18 cellular contexts compared by ENCODE assay signal in the genomic region with DNA sequence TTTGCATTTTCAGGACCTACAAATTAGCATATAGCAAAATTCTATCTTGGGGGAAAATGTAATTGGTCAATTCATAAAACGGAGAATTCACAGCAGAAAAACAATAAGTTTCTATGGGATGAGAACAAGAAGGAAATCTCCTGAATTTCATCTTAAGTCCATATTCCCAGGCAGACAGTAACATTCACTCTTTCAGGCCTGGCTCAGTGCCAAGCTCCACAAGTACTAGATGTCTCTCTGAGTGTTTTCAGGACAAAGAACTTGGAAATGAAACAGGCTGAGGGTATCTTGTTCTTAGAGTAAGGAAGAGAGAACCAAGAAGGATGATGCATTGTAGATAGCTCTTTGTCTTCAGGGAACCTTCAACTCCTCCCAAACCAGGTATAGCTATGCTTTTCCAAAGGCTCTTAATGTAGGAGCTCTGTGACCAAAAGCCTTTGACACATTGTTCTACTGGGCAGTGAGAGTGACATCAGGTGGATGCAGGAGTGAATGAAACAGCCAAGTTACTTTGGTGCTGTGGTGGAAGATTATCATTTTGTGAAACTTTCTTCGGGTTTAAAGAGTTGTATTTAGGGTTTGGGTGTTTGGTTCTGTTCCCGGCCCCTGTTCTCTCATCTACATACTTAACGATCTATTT.
DNase-seq lines count a peak whose midpoint lies in the region; ATAC-seq, FAIRE-seq and TF ChIP-seq lines count a peak whose summit lies in the region.
"Had no signal": no experiment of that assay in that cellular context is flagged by ENCODE, and none has a peak within 500 bp of the region (broad histone marks: within the 10 kb centered on the region; RNA-seq: fewer than 3 reads in every experiment).

No MANE protein-coding gene starts in this region.

- intact Hi-C loops in K562 (cut with micrococcal nuclease) (no loop called here), spleen (cut with DNase I; ENCODE audit: low total_unique reads) (no loop called here)

- H3K27me3 ChIP-seq in K562 (ENCODE audit: control insufficient read depth in 2 of 2, insufficient read depth in 2 of 2, low read length in 2 of 2) (no peaks in the 10 kb centered on the region), mesendoderm (ENCODE audit: insufficient read depth, low read length, poor library complexity) (no peaks in the 10 kb centered on the region), spleen (replicated peaks in 1 of 7) (no peaks in the 10 kb centered on the region)
- H3K27me3 ChIP-seq: esophagus squamous epithelium had no signal

- TF ChIP-seq EP300 in K562 (IDR thresholded peaks at IDR 0.05; ENCODE audit: low read length), result no peak

- no peak for TF ChIP-seq POLR2A in K562 (conservative IDR thresholded peaks at IDR 0.05)
- TF ChIP-seq POLR2A in spleen (IDR thresholded peaks at IDR 0.05), result no peak

- DNase-seq in NCI-H1417 (lab: John Stamatoyannopoulos, UW) (peak; percentile 30 to 49 (median 34)), NCI-H1417 treated with DMSO at 0.1 percent for 48 hours (lab: John Stamatoyannopoulos, UW) (no peak), LNCaP clone FGC (ENCODE audit: low read depth) (no peak), K562 (ENCODE audit: extremely low read depth in 1 of 4, low spot score in 3 of 4) (no peak), mesendoderm (peak; percentile 12), RKO (ENCODE audit: low spot score) (no peak), spleen (no peak)
- DNase-seq: activated gamma-delta T cell treated with Interleukin-2 at 50 U/mL for 16 hours; esophagus squamous epithelium; left colon; naive thymus-derived CD4-positive, alpha-beta T cell; NCI-H187; WERI-Rb-1 had no signal

- POLR2A ChIA-PET in K562 (lab: Yijun Ruan, JAX), result no interaction called here

- no peak overlapping the region for H3K27ac ChIP-seq in K562 (ENCODE audit: extremely low read depth, low read depth, low read length)
- no peak overlapping the region for H3K27ac ChIP-seq in mesendoderm (ENCODE audit: low read depth, low read length)
- no peak overlapping the region for H3K27ac ChIP-seq in spleen
- H3K27ac ChIP-seq: A549, HL-60, KMS-11, WERI-Rb-1 had no signal

- no peaks in the 10 kb centered on the region for H3K9me1 ChIP-seq in K562 (ENCODE audit: control insufficient read depth, insufficient read depth, low read length)

- H3K4me1 ChIP-seq in K562 (replicated peaks in 1 of 2; ENCODE audit: control insufficient read depth in 2 of 2, insufficient read depth in 2 of 2, low read length in 2 of 2) (no peaks in the 10 kb centered on the region), mesendoderm (ENCODE audit: control insufficient read depth, low read depth, low read length) (no peaks in the 10 kb centered on the region), spleen (no peaks in the 10 kb centered on the region)
- H3K4me1 ChIP-seq: A549 had no signal

- H2BK15ac ChIP-seq in mesendoderm (replicated peaks; ENCODE audit: low read depth), result no peak overlapping the region

- no peak overlapping the region for H3K4me3 ChIP-seq in LNCaP clone FGC (ENCODE audit: low read depth, low read length)
- H3K4me3 ChIP-seq in K562, result no peak overlapping the region
- no peak overlapping the region for H3K4me3 ChIP-seq in mesendoderm (ENCODE audit: low read length)
- no peak overlapping the region for H3K4me3 ChIP-seq in spleen
- H3K4me3 ChIP-seq: A549, esophagus squamous epithelium had no signal

- no peak overlapping the region for H3K18ac ChIP-seq in mesendoderm (ENCODE audit: low read length)

- no peak overlapping the region for H2AFZ ChIP-seq in K562 (ENCODE audit: low read depth, low read length)

- H3K4me2 ChIP-seq in K562 (ENCODE audit: insufficient read depth, low read length), result no peak overlapping the region
- no peak overlapping the region for H3K4me2 ChIP-seq in mesendoderm (ENCODE audit: low read length)
- H3K4me2 ChIP-seq: A549, KMS-11 had no signal

- ATAC-seq in K562 (no peak), GM21619 (IDR thresholded peaks at IDR 0.05; ENCODE audit: unreplicated experiment) (no peak)
- ATAC-seq: A549; left colon; naive thymus-derived CD4-positive, alpha-beta T cell had no signal

- WGBS in K562 (ENCODE audit: insufficient coverage, low coverage, missing lambda C conversion rate), result 0% methylated on average over 4 of the region's 4 CpGs
- no CpG with 5 or more reads among the region's 4 CpGs for WGBS in mesendoderm (ENCODE audit: extremely low coverage, insufficient coverage, low lambda C conversion rate)
- 81 to 89% (median 84%) methylated on average over 4 of the region's 4 CpGs for WGBS in spleen, 5 donors

- no peak overlapping the region for H2AK5ac ChIP-seq in mesendoderm (ENCODE audit: low read length)

- no peak overlapping the region for H3K23ac ChIP-seq in mesendoderm (ENCODE audit: low read length)

- H3K9me3 ChIP-seq in K562 (replicated peaks; ENCODE audit: control insufficient read depth, insufficient read depth, low read depth, low read length) (no peaks in the 10 kb centered on the region), spleen (peaks cover 0 to 13% (median 8%) of the 10 kb centered on the region in 8 donors)
- H3K9me3 ChIP-seq: esophagus squamous epithelium had no signal

- TF ChIP-seq RAD21 in K562 (CRISPR knock-in tag; conservative IDR thresholded peaks at IDR 0.05 in 1 of 2, IDR thresholded peaks at IDR 0.05 in 1 of 2), result no peak

- no peaks in the 10 kb centered on the region for H3K79me1 ChIP-seq in mesendoderm (ENCODE audit: low read length)

- H3K9ac ChIP-seq in K562 (ENCODE audit: insufficient read depth in 1 of 2, low read depth in 2 of 2, low read length in 2 of 2) (no peak overlapping the region), mesendoderm (ENCODE audit: low read length) (no peak overlapping the region)
- H3K9ac ChIP-seq: KMS-11 had no signal

- no peak overlapping the region for H2BK120ac ChIP-seq in mesendoderm (ENCODE audit: low read depth, low read length)

- H3K36me3 ChIP-seq in K562 (ENCODE audit: control insufficient read depth, insufficient read depth, low read length) (no peaks in the 10 kb centered on the region), mesendoderm (ENCODE audit: control insufficient read depth, insufficient read depth, low read length) (no peaks in the 10 kb centered on the region), spleen (no peaks in the 10 kb centered on the region)
- H3K36me3 ChIP-seq: esophagus squamous epithelium, WERI-Rb-1 had no signal

- no peaks in the 10 kb centered on the region for H4K20me1 ChIP-seq in K562 (replicated peaks; ENCODE audit: control insufficient read depth, insufficient read depth, low read length)

- H4K5ac ChIP-seq in mesendoderm (ENCODE audit: low read length), result no peak overlapping the region

- no peak overlapping the region for H4K8ac ChIP-seq in mesendoderm (ENCODE audit: low read depth, low read length)

- H3K56ac ChIP-seq in mesendoderm (ENCODE audit: low read length), result no peak overlapping the region

- H3K4ac ChIP-seq in mesendoderm (ENCODE audit: low read depth, low read length), result no peak overlapping the region

- CTCF ChIA-PET in K562 (lab: Yijun Ruan, JAX; ENCODE audit: low intra/inter-chr PET ratio), result no interaction called here

- no peak for FAIRE-seq in K562 (lab: Jason Lieb, UNC)
- FAIRE-seq: A549, astrocyte had no signal

- no peak overlapping the region for H2BK5ac ChIP-seq in mesendoderm (ENCODE audit: low read length)

- TF ChIP-seq CTCF in LNCaP clone FGC (IDR thresholded peaks at IDR 0.05; ENCODE audit: control insufficient read depth, extremely low read depth, insufficient read depth) (peak; percentile 24; the same call in 1 of the 2 replicates), K562 (IDR thresholded peaks at IDR 0.05 in 2 of 3, conservative IDR thresholded peaks at IDR 0.05 in 1 of 3; ENCODE audit: insufficient read depth in 2 of 3, low read depth in 1 of 3, low read length in 3 of 3) (no peak), spleen (IDR thresholded peaks at IDR 0.05 in 8 of 11, conservative IDR thresholded peaks at IDR 0.05 in 3 of 11) (no peak)

- in situ Hi-C loops in K562 (cut with MboI), result no loop called here

- BruUV-seq in K562 (replicated peaks; lab: Mats Ljungman, UMichigan), result no TSS peak

- no peaks in the 10 kb centered on the region for H3K79me2 ChIP-seq in K562 (ENCODE audit: control insufficient read depth, insufficient read depth, low read length)
- no peaks in the 10 kb centered on the region for H3K79me2 ChIP-seq in mesendoderm (ENCODE audit: control insufficient read depth, insufficient read depth, low read length)

TF ChIP-seq in K562, 482 proteins besides CTCF, POLR2A, EP300 and RAD21:
- TF ChIP-seq ARID3B (CRISPR knock-in tag; IDR thresholded peaks at IDR 0.05; ENCODE audit: borderline replicate concordance) (no peak), NFIC (IDR thresholded peaks at IDR 0.05) (peak; percentile 57), NFIX (CRISPR knock-in tag; IDR thresholded peaks at IDR 0.05; ENCODE audit: low read depth) (0 out of 2 replicates have a peak, but pooled peaks have one; percentile 30)

Comparison
In these comparisons a context has a peak if more than half of its experiments do, and no peak if none do; other contexts are left out.
1. DNase-seq: peak in NCI-H1417 (3 of 3) and mesendoderm (single experiment); none in NCI-H1417 treated with DMSO at 0.1 percent for 48 hours (single experiment), LNCaP clone FGC (single experiment), K562 (0 of 4), RKO (single experiment) and spleen (single experiment).